In genomic region chr12:79547044-79547734, GRCh38 we compare ENCODE assay signal across 1 cellular context.
TF ChIP-seq lines count a peak whose summit lies in the region.

No MANE protein-coding gene starts in this region.

TF ChIP-seq in HepG2, 621 proteins besides CTCF, POLR2A, EP300 and RAD21 (continued from another document and continues in another):
- TF ChIP-seq, protein P1, sequence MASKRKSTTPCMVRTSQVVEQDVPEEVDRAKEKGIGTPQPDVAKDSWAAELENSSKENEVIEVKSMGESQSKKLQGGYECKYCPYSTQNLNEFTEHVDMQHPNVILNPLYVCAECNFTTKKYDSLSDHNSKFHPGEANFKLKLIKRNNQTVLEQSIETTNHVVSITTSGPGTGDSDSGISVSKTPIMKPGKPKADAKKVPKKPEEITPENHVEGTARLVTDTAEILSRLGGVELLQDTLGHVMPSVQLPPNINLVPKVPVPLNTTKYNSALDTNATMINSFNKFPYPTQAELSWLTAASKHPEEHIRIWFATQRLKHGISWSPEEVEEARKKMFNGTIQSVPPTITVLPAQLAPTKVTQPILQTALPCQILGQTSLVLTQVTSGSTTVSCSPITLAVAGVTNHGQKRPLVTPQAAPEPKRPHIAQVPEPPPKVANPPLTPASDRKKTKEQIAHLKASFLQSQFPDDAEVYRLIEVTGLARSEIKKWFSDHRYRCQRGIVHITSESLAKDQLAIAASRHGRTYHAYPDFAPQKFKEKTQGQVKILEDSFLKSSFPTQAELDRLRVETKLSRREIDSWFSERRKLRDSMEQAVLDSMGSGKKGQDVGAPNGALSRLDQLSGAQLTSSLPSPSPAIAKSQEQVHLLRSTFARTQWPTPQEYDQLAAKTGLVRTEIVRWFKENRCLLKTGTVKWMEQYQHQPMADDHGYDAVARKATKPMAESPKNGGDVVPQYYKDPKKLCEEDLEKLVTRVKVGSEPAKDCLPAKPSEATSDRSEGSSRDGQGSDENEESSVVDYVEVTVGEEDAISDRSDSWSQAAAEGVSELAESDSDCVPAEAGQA (IDR thresholded peaks at IDR 0.05; ENCODE audit: low read depth): no peak
- TF ChIP-seq, protein P1 (CRISPR knock-in tag; IDR thresholded peaks at IDR 0.05; ENCODE audit: borderline replicate concordance): no peak
- no peak for TF ChIP-seq TMF1 (CRISPR knock-in tag; IDR thresholded peaks at IDR 0.05; ENCODE audit: low read depth)
- no peak for TF ChIP-seq HNRNPUL1 (IDR thresholded peaks at IDR 0.05; ENCODE audit: low read depth, low read length)
- TF ChIP-seq KAT7 (CRISPR knock-in tag; IDR thresholded peaks at IDR 0.05; ENCODE audit: borderline replicate concordance): no peak
- TF ChIP-seq NFYB (CRISPR knock-in tag; IDR thresholded peaks at IDR 0.05): no peak
- TF ChIP-seq IRF2 (CRISPR knock-in tag; IDR thresholded peaks at IDR 0.05): no peak
- TF ChIP-seq ATF7 (IDR thresholded peaks at IDR 0.05): peak; percentile 28; the same call in 1 of the 2 replicates
- TF ChIP-seq ATF7 (CRISPR knock-in tag; IDR thresholded peaks at IDR 0.05): peak; percentile 95
- no peak for TF ChIP-seq ELK4 (CRISPR knock-in tag; IDR thresholded peaks at IDR 0.05; ENCODE audit: borderline replicate concordance)
- TF ChIP-seq DPF2 (CRISPR knock-in tag; IDR thresholded peaks at IDR 0.05; ENCODE audit: borderline replicate concordance, low read depth): peak; percentile 36
- TF ChIP-seq LCORL (IDR thresholded peaks at IDR 0.05): peak; percentile 86; the same call in 1 of the 2 replicates
- no peak for TF ChIP-seq LCORL (CRISPR knock-in tag; IDR thresholded peaks at IDR 0.05)
- TF ChIP-seq DMAP1 (CRISPR knock-in tag; IDR thresholded peaks at IDR 0.05): 0 out of 2 replicates have a peak, but pooled peaks have one; percentile 36
- no peak; the same call in 1 of the 2 replicates for TF ChIP-seq STAT6 (CRISPR knock-in tag; IDR thresholded peaks at IDR 0.05; ENCODE audit: borderline replicate concordance)
- no peak for TF ChIP-seq RAD51 (IDR thresholded peaks at IDR 0.05; ENCODE audit: borderline replicate concordance)
- TF ChIP-seq, protein P2, sequence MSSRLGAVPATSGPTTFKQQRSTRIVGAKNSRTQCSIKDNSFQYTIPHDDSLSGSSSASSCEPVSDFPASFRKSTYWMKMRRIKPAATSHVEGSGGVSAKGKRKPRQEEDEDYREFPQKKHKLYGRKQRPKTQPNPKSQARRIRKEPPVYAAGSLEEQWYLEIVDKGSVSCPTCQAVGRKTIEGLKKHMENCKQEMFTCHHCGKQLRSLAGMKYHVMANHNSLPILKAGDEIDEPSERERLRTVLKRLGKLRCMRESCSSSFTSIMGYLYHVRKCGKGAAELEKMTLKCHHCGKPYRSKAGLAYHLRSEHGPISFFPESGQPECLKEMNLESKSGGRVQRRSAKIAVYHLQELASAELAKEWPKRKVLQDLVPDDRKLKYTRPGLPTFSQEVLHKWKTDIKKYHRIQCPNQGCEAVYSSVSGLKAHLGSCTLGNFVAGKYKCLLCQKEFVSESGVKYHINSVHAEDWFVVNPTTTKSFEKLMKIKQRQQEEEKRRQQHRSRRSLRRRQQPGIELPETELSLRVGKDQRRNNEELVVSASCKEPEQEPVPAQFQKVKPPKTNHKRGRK (CRISPR knock-in tag; IDR thresholded peaks at IDR 0.05): no peak
- TF ChIP-seq ZNF10 (CRISPR knock-in tag; IDR thresholded peaks at IDR 0.05; ENCODE audit: borderline replicate concordance, low read depth): no peak
- TF ChIP-seq ZBTB25 (CRISPR knock-in tag; IDR thresholded peaks at IDR 0.05): no peak
- TF ChIP-seq, protein P3, sequence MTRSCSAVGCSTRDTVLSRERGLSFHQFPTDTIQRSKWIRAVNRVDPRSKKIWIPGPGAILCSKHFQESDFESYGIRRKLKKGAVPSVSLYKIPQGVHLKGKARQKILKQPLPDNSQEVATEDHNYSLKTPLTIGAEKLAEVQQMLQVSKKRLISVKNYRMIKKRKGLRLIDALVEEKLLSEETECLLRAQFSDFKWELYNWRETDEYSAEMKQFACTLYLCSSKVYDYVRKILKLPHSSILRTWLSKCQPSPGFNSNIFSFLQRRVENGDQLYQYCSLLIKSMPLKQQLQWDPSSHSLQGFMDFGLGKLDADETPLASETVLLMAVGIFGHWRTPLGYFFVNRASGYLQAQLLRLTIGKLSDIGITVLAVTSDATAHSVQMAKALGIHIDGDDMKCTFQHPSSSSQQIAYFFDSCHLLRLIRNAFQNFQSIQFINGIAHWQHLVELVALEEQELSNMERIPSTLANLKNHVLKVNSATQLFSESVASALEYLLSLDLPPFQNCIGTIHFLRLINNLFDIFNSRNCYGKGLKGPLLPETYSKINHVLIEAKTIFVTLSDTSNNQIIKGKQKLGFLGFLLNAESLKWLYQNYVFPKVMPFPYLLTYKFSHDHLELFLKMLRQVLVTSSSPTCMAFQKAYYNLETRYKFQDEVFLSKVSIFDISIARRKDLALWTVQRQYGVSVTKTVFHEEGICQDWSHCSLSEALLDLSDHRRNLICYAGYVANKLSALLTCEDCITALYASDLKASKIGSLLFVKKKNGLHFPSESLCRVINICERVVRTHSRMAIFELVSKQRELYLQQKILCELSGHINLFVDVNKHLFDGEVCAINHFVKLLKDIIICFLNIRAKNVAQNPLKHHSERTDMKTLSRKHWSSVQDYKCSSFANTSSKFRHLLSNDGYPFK (CRISPR knock-in tag; IDR thresholded peaks at IDR 0.05; ENCODE audit: borderline replicate concordance): no peak
- no peak for TF ChIP-seq ZNF382 (CRISPR knock-in tag; IDR thresholded peaks at IDR 0.05; ENCODE audit: borderline replicate concordance)
- no peak for TF ChIP-seq ZNF766 (CRISPR knock-in tag; IDR thresholded peaks at IDR 0.05; ENCODE audit: borderline replicate concordance)
- no peak for TF ChIP-seq NR3C1 (CRISPR knock-in tag; IDR thresholded peaks at IDR 0.05)
- TF ChIP-seq, protein P4, sequence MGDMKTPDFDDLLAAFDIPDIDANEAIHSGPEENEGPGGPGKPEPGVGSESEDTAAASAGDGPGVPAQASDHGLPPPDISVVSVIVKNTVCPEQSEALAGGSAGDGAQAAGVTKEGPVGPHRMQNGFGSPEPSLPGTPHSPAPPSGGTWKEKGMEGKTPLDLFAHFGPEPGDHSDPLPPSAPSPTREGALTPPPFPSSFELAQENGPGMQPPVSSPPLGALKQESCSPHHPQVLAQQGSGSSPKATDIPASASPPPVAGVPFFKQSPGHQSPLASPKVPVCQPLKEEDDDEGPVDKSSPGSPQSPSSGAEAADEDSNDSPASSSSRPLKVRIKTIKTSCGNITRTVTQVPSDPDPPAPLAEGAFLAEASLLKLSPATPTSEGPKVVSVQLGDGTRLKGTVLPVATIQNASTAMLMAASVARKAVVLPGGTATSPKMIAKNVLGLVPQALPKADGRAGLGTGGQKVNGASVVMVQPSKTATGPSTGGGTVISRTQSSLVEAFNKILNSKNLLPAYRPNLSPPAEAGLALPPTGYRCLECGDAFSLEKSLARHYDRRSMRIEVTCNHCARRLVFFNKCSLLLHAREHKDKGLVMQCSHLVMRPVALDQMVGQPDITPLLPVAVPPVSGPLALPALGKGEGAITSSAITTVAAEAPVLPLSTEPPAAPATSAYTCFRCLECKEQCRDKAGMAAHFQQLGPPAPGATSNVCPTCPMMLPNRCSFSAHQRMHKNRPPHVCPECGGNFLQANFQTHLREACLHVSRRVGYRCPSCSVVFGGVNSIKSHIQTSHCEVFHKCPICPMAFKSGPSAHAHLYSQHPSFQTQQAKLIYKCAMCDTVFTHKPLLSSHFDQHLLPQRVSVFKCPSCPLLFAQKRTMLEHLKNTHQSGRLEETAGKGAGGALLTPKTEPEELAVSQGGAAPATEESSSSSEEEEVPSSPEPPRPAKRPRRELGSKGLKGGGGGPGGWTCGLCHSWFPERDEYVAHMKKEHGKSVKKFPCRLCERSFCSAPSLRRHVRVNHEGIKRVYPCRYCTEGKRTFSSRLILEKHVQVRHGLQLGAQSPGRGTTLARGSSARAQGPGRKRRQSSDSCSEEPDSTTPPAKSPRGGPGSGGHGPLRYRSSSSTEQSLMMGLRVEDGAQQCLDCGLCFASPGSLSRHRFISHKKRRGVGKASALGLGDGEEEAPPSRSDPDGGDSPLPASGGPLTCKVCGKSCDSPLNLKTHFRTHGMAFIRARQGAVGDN (CRISPR knock-in tag; IDR thresholded peaks at IDR 0.05): no peak
- TF ChIP-seq ZNF451 (CRISPR knock-in tag; IDR thresholded peaks at IDR 0.05): no peak
- TF ChIP-seq ZNF260 (CRISPR knock-in tag; IDR thresholded peaks at IDR 0.05; ENCODE audit: borderline replicate concordance, low read depth): no peak
- TF ChIP-seq, protein P5, sequence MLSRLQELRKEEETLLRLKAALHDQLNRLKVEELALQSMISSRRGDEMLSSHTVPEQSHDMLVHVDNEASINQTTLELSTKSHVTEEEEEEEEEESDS (CRISPR knock-in tag; IDR thresholded peaks at IDR 0.05; ENCODE audit: borderline replicate concordance): no peak
- TF ChIP-seq, protein P6, sequence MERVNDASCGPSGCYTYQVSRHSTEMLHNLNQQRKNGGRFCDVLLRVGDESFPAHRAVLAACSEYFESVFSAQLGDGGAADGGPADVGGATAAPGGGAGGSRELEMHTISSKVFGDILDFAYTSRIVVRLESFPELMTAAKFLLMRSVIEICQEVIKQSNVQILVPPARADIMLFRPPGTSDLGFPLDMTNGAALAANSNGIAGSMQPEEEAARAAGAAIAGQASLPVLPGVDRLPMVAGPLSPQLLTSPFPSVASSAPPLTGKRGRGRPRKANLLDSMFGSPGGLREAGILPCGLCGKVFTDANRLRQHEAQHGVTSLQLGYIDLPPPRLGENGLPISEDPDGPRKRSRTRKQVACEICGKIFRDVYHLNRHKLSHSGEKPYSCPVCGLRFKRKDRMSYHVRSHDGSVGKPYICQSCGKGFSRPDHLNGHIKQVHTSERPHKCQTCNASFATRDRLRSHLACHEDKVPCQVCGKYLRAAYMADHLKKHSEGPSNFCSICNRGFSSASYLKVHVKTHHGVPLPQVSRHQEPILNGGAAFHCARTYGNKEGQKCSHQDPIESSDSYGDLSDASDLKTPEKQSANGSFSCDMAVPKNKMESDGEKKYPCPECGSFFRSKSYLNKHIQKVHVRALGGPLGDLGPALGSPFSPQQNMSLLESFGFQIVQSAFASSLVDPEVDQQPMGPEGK (CRISPR knock-in tag; IDR thresholded peaks at IDR 0.05): no peak
- no peak for TF ChIP-seq TBP (CRISPR knock-in tag; IDR thresholded peaks at IDR 0.05)
- TF ChIP-seq GZF1 (CRISPR knock-in tag; IDR thresholded peaks at IDR 0.05): no peak
- no peak for TF ChIP-seq MZF1 (CRISPR knock-in tag; IDR thresholded peaks at IDR 0.05; ENCODE audit: borderline replicate concordance)
- TF ChIP-seq ZMYM3 (CRISPR knock-in tag; IDR thresholded peaks at IDR 0.05): no peak
- no peak for TF ChIP-seq FOXA1 (IDR thresholded peaks at IDR 0.05)
- no peak for TF ChIP-seq FOXA1 (CRISPR knock-in tag; IDR thresholded peaks at IDR 0.05)
- no peak for TF ChIP-seq ZNF180 (CRISPR knock-in tag; IDR thresholded peaks at IDR 0.05; ENCODE audit: borderline replicate concordance, low read depth)
- TF ChIP-seq ZNF709 (CRISPR knock-in tag; IDR thresholded peaks at IDR 0.05): no peak
